In the genomic region with DNA sequence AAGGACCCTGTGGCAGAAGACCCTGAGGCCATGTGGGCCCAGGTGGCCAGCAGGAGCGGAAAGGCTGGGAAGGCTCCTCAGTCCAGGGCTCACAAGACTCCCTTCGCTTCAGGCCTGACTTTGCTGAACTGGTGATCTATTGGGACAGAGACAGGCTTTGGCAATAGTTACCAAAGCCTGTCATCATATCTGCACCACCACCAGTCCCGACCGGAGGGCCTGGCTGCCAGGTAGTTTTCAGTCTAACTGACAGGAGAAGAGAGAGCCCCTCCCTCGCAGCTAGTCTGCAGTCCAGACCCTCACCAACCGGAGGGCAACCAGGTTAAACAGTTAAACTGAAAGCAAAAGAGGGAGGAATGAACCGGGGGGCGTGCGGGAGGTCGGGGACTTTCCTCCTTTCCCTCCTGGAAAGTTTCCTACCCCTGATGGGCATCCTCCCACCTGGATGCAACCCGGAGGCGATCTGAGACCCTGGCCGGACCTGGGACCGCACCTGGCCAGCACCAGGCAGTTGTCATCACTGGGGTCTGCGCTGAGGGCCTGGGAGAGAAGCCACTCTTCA, we compare ENCODE assay signal across 8 cellular contexts. TPM values are rescaled to one million over a fixed set of nuclear protein-coding genes. Genes with fewer than 3 reads are reported as not detected.
DNase-seq lines count a peak whose midpoint lies in the region; ATAC-seq and TF ChIP-seq lines count a peak whose summit lies in the region.

No MANE protein-coding gene starts in this region.

- in situ Hi-C loops in astrocyte of the cerebellum (cut with HindIII; ENCODE audit: low sequenced_read_pairs): no loop called here

- H3K4me1 ChIP-seq in RWPE2 (ENCODE audit: insufficient read depth, poor library complexity, severe bottlenecking) (no peaks in the 10 kb centered on the region), spleen (peaks cover 0 to 75% (median 42%) of the 10 kb centered on the region in 6 donors)

- TF ChIP-seq POLR2A in spleen (IDR thresholded peaks at IDR 0.05): no peak

- 1 to 7% (median 5%) methylated on average over 12 to 15 of the region's 15 CpGs for WGBS in spleen, 5 donors

- H3K27ac ChIP-seq in RWPE2 (ENCODE audit: poor library complexity, severe bottlenecking) (peak overlapping the region; percentile 57), spleen (peak overlapping the region; percentile 79 to 98 (median 94))

- H3K4me3 ChIP-seq in GM06990 (replicated peaks; ENCODE audit: low read depth, low read length) (peak overlapping the region; percentile 78), RWPE2 (ENCODE audit: severe bottlenecking) (peak overlapping the region; percentile 61), astrocyte of the cerebellum (ENCODE audit: low read depth, low read length) (peak overlapping the region; percentile 86), iPS-18c (ENCODE audit: insufficient read depth, low read depth, low read length) (peak overlapping the region; percentile 77), spleen (peak overlapping the region; percentile 58 to 96 (median 86))

- no peak for DNase-seq in GM06990 (ENCODE audit: extremely low read depth, insufficient read length)
- no peak for DNase-seq in RWPE2 (ENCODE audit: low spot score)
- no peak for DNase-seq in astrocyte of the cerebellum (ENCODE audit: low read depth)
- DNase-seq in spleen: peak; percentile 85

- H3K27me3 ChIP-seq in GM06990 (replicated peaks; ENCODE audit: control insufficient read depth, insufficient read depth, low read length) (no peaks in the 10 kb centered on the region), RWPE2 (ENCODE audit: insufficient read depth, poor library complexity, severe bottlenecking) (no peaks in the 10 kb centered on the region), spleen (replicated peaks in 1 of 7) (no peaks in the 10 kb centered on the region)

- H3K36me3 ChIP-seq in GM06990 (ENCODE audit: control insufficient read depth, insufficient read depth, low read length) (no peaks in the 10 kb centered on the region), RWPE2 (ENCODE audit: low read depth) (no peaks in the 10 kb centered on the region), spleen (no peaks in the 10 kb centered on the region)

- TF ChIP-seq CTCF in GM06990 (IDR thresholded peaks at IDR 0.05; ENCODE audit: insufficient read depth, low read length, poor library complexity, severe bottlenecking) (no peak), RWPE2 (IDR thresholded peaks at IDR 0.05; ENCODE audit: poor library complexity, severe bottlenecking) (no peak), astrocyte of the cerebellum (IDR thresholded peaks at IDR 0.05; ENCODE audit: low read depth, low read length, missing control alignments) (no peak), spleen (IDR thresholded peaks at IDR 0.05 in 8 of 11, conservative IDR thresholded peaks at IDR 0.05 in 3 of 11) (no peak)

- H3K9me3 ChIP-seq in RWPE2 (ENCODE audit: severe bottlenecking) (no peaks in the 10 kb centered on the region), iPS-18c (ENCODE audit: control insufficient read depth, insufficient read depth, low read length) (no peaks in the 10 kb centered on the region), spleen (no peaks in the 10 kb centered on the region)

- intact Hi-C loops in spleen (cut with DNase I; ENCODE audit: low total_unique reads): no loop called here

- ATAC-seq in HG02798 (IDR thresholded peaks at IDR 0.05; ENCODE audit: poor library complexity, unreplicated experiment) (peak; percentile 16), RWPE2 (ENCODE audit: low read depth) (peak; percentile 37), GM18520 (IDR thresholded peaks at IDR 0.05; ENCODE audit: unreplicated experiment) (no peak), GM18907 (IDR thresholded peaks at IDR 0.05; ENCODE audit: unreplicated experiment) (no peak)

RNA-seq across cellular contexts. Expression of a gene that starts 0.5 kb away (rescaled TPM):
- 10 to 100 TPM; 21.4 to 72.0 (median 44.5) TPM for total RNA-seq in spleen
- 10 to 100 TPM in 2 of 3 donors, 1 to 10 TPM in 1; 9.4 to 15.1 (median 11.4) TPM for polyA plus RNA-seq in spleen

RNA-seq across cellular contexts. Expression of a gene that starts 29.8 kb away (rescaled TPM):
- 10 to 100 TPM in 6 of 7 donors, 1 to 10 TPM in 1; 8.9 to 28.4 (median 15.1) TPM for total RNA-seq in spleen
- polyA plus RNA-seq in spleen: 10 to 100 TPM; 24.3 to 32.9 (median 26.4) TPM

RNA-seq across cellular contexts. Expression of a gene that starts 29.9 kb away (rescaled TPM):
- total RNA-seq in spleen: 10 to 100 TPM; 13.5 to 26.7 (median 24.1) TPM
- polyA plus RNA-seq in spleen: 10 to 100 TPM; 21.3 to 37.5 (median 22.3) TPM

Comparison
In these comparisons a context has a peak if more than half of its experiments do, and no peak if none do; other contexts are left out.
1. ATAC-seq: peak in HG02798 (single experiment) and RWPE2 (single experiment); none in GM18520 (single experiment) and GM18907 (single experiment).
2. Peak in every context shown above with its lines, with median percentiles within 50 percentile points of each other: H3K4me3 ChIP-seq.